In the genomic region with DNA sequence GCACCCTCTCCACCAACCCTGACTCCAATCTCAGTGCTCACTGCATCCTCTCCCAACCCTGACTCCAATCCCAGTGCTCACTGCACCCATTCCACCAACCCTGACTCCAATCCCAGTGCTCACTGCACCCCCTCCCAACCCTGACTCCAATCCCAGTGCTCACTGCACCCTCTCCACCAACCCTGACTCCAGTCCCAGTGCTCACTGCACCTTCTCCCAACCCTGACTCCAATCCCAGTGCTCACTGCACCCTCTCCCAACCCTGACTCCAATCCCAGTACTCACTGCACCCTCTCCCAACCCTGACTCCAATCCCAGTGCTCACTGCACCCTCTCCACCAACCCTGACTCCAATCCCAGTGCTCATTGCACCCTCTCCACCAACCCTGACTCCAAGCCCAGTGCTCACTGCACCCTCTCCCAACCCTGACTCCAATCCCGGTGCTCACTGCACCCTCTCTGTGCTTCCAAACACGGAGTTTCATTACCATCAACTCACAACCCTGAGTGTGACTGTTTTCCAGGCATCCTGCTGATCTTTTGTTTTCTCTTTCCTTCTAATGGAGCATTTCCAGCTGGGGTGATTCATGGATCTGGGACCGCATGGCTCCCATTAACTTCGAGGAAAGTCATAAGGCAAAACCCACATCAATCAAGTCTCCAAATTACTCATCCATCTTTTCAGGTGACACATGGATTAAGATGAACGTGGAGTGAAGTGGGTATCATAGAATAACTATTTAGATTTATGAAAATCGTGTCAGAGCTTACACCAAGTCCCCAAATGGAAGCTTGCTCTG, we compare ENCODE assay signal across 8 cellular contexts.
DNase-seq lines count a peak whose midpoint lies in the region; ATAC-seq, FAIRE-seq and TF ChIP-seq lines count a peak whose summit lies in the region.
"Not testable (repeated sequence)": the region's sequence is repeated elsewhere in the genome, so short reads cannot be mapped to it uniquely, and the experiment has no call there.

No MANE protein-coding gene starts in this region.

- not testable (repeated sequence) for H3K9ac ChIP-seq in H9 (ENCODE audit: extremely low read depth, insufficient read length, low read length); SK-N-MC (ENCODE audit: insufficient read length); GM12878 (ENCODE audit: control insufficient read depth, insufficient read depth, low read length); fibroblast of lung (ENCODE audit: insufficient read depth, low read length)

- H3K27me3 Mint-ChIP-seq in CD4-positive, CD25-positive, alpha-beta regulatory T cell; H9 (ENCODE audit: low read depth): not testable (repeated sequence)

- H3T11ph ChIP-seq in H9 (ENCODE audit: low read length): not testable (repeated sequence)

- TF ChIP-seq RAD21 in GM12878 (IDR thresholded peaks at IDR 0.05; ENCODE audit: insufficient read depth, low read depth, low read length): not testable (repeated sequence)

- not testable (repeated sequence) for H3K4me1 Mint-ChIP-seq in CD4-positive, CD25-positive, alpha-beta regulatory T cell
- peaks cover 22 to 35% of the 10 kb centered on the region in 2 experiments for H3K4me1 Mint-ChIP-seq in H9

- SMC1A ChIA-PET in GM12878 (lab: Charles Lee; ENCODE audit: uncharacterized antibody, unreplicated experiment): interaction anchor here (1.0 kb wide), 1 partner anchor 9 kb away, joined by 3 read pairs; no protein-coding TSS in a partner anchor

- not testable (repeated sequence) for TF ChIP-seq CTCF in H9 (conservative IDR thresholded peaks at IDR 0.05); GM12878 (IDR thresholded peaks at IDR 0.05 in 2 of 3, conservative IDR thresholded peaks at IDR 0.05 in 1 of 3; ENCODE audit: control insufficient read depth in 2 of 3, extremely low read depth in 1 of 3, insufficient read depth in 1 of 3, low read depth in 3 of 3, low read length in 3 of 3); fibroblast of lung (conservative IDR thresholded peaks at IDR 0.05 in 1 of 2, IDR thresholded peaks at IDR 0.05 in 1 of 2; ENCODE audit: low read depth in 1 of 2, low read length in 2 of 2); lung (IDR thresholded peaks at IDR 0.05; ENCODE audit: control extremely low read depth, extremely low read depth)

- POLR2A ChIA-PET in GM12878 (lab: Charles Lee): not testable (repeated sequence)

- H4K91ac ChIP-seq in H9 (ENCODE audit: insufficient read length, low read depth, low read length): not testable (repeated sequence)

- not testable (repeated sequence) for TF ChIP-seq POLR2A in GM12878 (IDR thresholded peaks at IDR 0.05; ENCODE audit: low read depth, low read length)

- H2BK20ac ChIP-seq in H9 (ENCODE audit: low read depth, low read length, poor library complexity, severe bottlenecking): not testable (repeated sequence)

- not testable (repeated sequence) for FAIRE-seq in GM12878 (lab: Jason Lieb, UNC)

- not testable (repeated sequence) for H3K9me3 ChIP-seq in CD4-positive, CD25-positive, alpha-beta regulatory T cell (ENCODE audit: control insufficient read depth in 2 of 2, low read length in 2 of 2); H9 (ENCODE audit: control insufficient read depth, low read depth, low read length); SK-N-MC (ENCODE audit: low read depth, low read length); GM12878 (replicated peaks; ENCODE audit: control insufficient read depth, insufficient read depth, low read length); fibroblast of lung (ENCODE audit: control insufficient read depth, insufficient read depth, low read depth, low read length); lung (ENCODE audit: control insufficient read depth in 2 of 2, insufficient read depth in 1 of 2, low read length in 1 of 2)

- not testable (repeated sequence) for H4K8ac ChIP-seq in H9 (replicated peaks; ENCODE audit: insufficient read length, low read depth, low read length)

- not testable (repeated sequence) for H3K27me3 ChIP-seq in CD4-positive, CD25-positive, alpha-beta regulatory T cell (ENCODE audit: control insufficient read depth, insufficient read depth, low read length); H9 (ENCODE audit: insufficient read depth, low read length); GM12878 (replicated peaks in 1 of 2; ENCODE audit: control insufficient read depth in 2 of 2, insufficient read depth in 2 of 2, low read length in 1 of 2); fibroblast of lung (ENCODE audit: control insufficient read depth, insufficient read depth, low read length); lung (ENCODE audit: control insufficient read depth, insufficient read depth)

- BruUV-seq in GM12878 (replicated peaks; lab: Mats Ljungman, UMichigan): not testable (repeated sequence)

- not testable (repeated sequence) for H3K4me3 ChIP-seq in CD4-positive, CD25-positive, alpha-beta regulatory T cell (ENCODE audit: low read depth, low read length); SK-N-MC; GM12878; fibroblast of lung (replicated peaks in 1 of 4; ENCODE audit: control extremely low read depth in 1 of 4, insufficient read depth in 1 of 4, low read depth in 3 of 4, low read length in 4 of 4); lung

- intact Hi-C loops in GM12878 (cut with micrococcal nuclease; ENCODE audit: unreplicated experiment): not testable (repeated sequence)

- peak in 2 of 3 donors; percentile 5 to 28 for DNase-seq in CD4-positive, CD25-positive, alpha-beta regulatory T cell
- DNase-seq in H9; SK-N-MC (ENCODE audit: low read depth, low spot score); GM12878 (ENCODE audit: low read depth, low spot score): not testable (repeated sequence)
- DNase-seq in M059J (ENCODE audit: low read depth) (peak; percentile 95), fibroblast of lung (ENCODE audit: low read depth in 2 of 2) (peak; percentile 51 to 84), lung (ENCODE audit: low spot score) (peak; percentile 9), stromal cell of bone marrow (ENCODE audit: low read depth) (peak; percentile 91)

- RAD21 ChIA-PET in GM12878 (lab: Charles Lee; ENCODE audit: unreplicated experiment): not testable (repeated sequence)

- not testable (repeated sequence) for H4K5ac ChIP-seq in H9 (ENCODE audit: insufficient read length, low read depth, low read length)

- H3K4me3 Mint-ChIP-seq in CD4-positive, CD25-positive, alpha-beta regulatory T cell: not testable (repeated sequence)
- peak overlapping the region in 1 of 2 experiments; percentile 11; a peak in 2 of 5 replicates for H3K4me3 Mint-ChIP-seq in H9

- CTCF ChIA-PET in GM12878 (lab: Yijun Ruan, JAX): interaction anchor here (0.7 kb wide), 1 partner anchor 17 kb away, joined by 3 read pairs; no protein-coding TSS in a partner anchor

- not testable (repeated sequence) for H2BK12ac ChIP-seq in H9 (ENCODE audit: insufficient read length, low read depth, low read length)

- H3K23ac ChIP-seq in H9 (ENCODE audit: insufficient read length, low read depth, low read length): not testable (repeated sequence)

- H3K4me1 ChIP-seq in CD4-positive, CD25-positive, alpha-beta regulatory T cell (ENCODE audit: control insufficient read depth, insufficient read depth, low read length, poor library complexity, severe bottlenecking); H9 (ENCODE audit: insufficient read depth, low read length); GM12878 (ENCODE audit: control insufficient read depth, insufficient read depth, low read length); fibroblast of lung (ENCODE audit: control insufficient read depth, extremely low read depth, insufficient read depth, low read length); lung (ENCODE audit: control insufficient read depth in 2 of 2, insufficient read depth in 2 of 2, low read length in 2 of 2): not testable (repeated sequence)

- H2BK120ac ChIP-seq in H9 (ENCODE audit: low read depth, low read length, poor library complexity, severe bottlenecking): not testable (repeated sequence)

- no CpG with 5 or more reads among the region's 6 CpGs for WGBS in H9 (ENCODE audit: extremely low coverage, insufficient read length, low lambda C conversion rate)
- 5% methylated on average over 6 of the region's 6 CpGs for WGBS in GM12878 (ENCODE audit: insufficient coverage, insufficient replicate concordance, low lambda C conversion rate, missing lambda C conversion rate)
- 51 to 66% methylated on average over 6 of the region's 6 CpGs for WGBS in lung, 2 donors

- not testable (repeated sequence) for H3K23me2 ChIP-seq in H9 (ENCODE audit: insufficient read length, low read depth, low read length, poor library complexity, severe bottlenecking)

- in situ Hi-C loops in GM12878 (cut with MboI): not testable (repeated sequence)

- TF ChIP-seq EP300 in GM12878 (IDR thresholded peaks at IDR 0.05; ENCODE audit: borderline replicate concordance in 1 of 2, control insufficient read depth in 1 of 2, low read depth in 2 of 2, low read length in 2 of 2): not testable (repeated sequence)

- not testable (repeated sequence) for H3K56ac ChIP-seq in H9 (ENCODE audit: insufficient read length, low read depth, low read length)

- H3K27ac ChIP-seq in CD4-positive, CD25-positive, alpha-beta regulatory T cell (ENCODE audit: insufficient read depth, low read length, poor library complexity, severe bottlenecking); H9 (ENCODE audit: insufficient read length, low read depth, low read length); GM12878 (ENCODE audit: control insufficient read depth, insufficient read depth); fibroblast of lung (ENCODE audit: insufficient read depth, low read length); lung (ENCODE audit: low read depth in 1 of 2, low read length in 1 of 2): not testable (repeated sequence)
- H3K27ac ChIP-seq in SK-N-MC: peak overlapping the region; percentile 67; the same call in 1 of the 2 replicates

- not testable (repeated sequence) for ATAC-seq in CD4-positive, CD25-positive, alpha-beta regulatory T cell (ENCODE audit: low read depth in 2 of 2); GM12878; lung (ENCODE audit: insufficient read depth, low FRiP score)

- not testable (repeated sequence) for H2AFZ ChIP-seq in H9 (ENCODE audit: low read length); GM12878 (ENCODE audit: control insufficient read depth, low read depth, low read length); fibroblast of lung (ENCODE audit: low read length)

- not testable (repeated sequence) for H3K36me3 Mint-ChIP-seq in CD4-positive, CD25-positive, alpha-beta regulatory T cell; H9 (ENCODE audit: insufficient read depth in 1 of 3, low read depth in 3 of 3)

- not testable (repeated sequence) for H3K79me2 ChIP-seq in H9 (ENCODE audit: insufficient read depth, low read length); GM12878 (ENCODE audit: control insufficient read depth, insufficient read depth, low read length); fibroblast of lung (ENCODE audit: control insufficient read depth, insufficient read depth, low read length)

- H3K14ac ChIP-seq in H9 (ENCODE audit: insufficient read depth, low read length): not testable (repeated sequence)

- H2AK5ac ChIP-seq in H9 (ENCODE audit: insufficient read length, low read length): not testable (repeated sequence)

- H4K20me1 ChIP-seq in H9 (ENCODE audit: control insufficient read depth, insufficient read depth, insufficient read length); GM12878 (ENCODE audit: control insufficient read depth, insufficient read depth); fibroblast of lung (ENCODE audit: control insufficient read depth, extremely low read depth, insufficient read depth, low read length): not testable (repeated sequence)

- H3K18ac ChIP-seq in H9 (ENCODE audit: insufficient read length, low read depth, low read length): not testable (repeated sequence)

- not testable (repeated sequence) for H3K9me3 Mint-ChIP-seq in CD4-positive, CD25-positive, alpha-beta regulatory T cell; H9

- H3K4ac ChIP-seq in H9 (ENCODE audit: low read depth, low read length): not testable (repeated sequence)

- H2BK15ac ChIP-seq in H9 (ENCODE audit: low read depth, low read length): not testable (repeated sequence)

- H3K36me3 ChIP-seq in CD4-positive, CD25-positive, alpha-beta regulatory T cell (ENCODE audit: control insufficient read depth, insufficient read depth, low read length); SK-N-MC (ENCODE audit: insufficient read depth, low read length); GM12878 (ENCODE audit: control insufficient read depth in 2 of 2, insufficient read depth in 2 of 2, low read length in 1 of 2); fibroblast of lung (ENCODE audit: control insufficient read depth, insufficient read depth, low read length); lung (ENCODE audit: control insufficient read depth in 2 of 2, insufficient read depth in 2 of 2, low read length in 2 of 2): not testable (repeated sequence)

- H3K27ac Mint-ChIP-seq in CD4-positive, CD25-positive, alpha-beta regulatory T cell: not testable (repeated sequence)
- H3K27ac Mint-ChIP-seq in H9: peak overlapping the region in 2 of 3 experiments; percentile 29 to 68; a peak in 4 of 7 replicates

- not testable (repeated sequence) for H3K4me2 ChIP-seq in H9 (ENCODE audit: insufficient read depth, insufficient read length, low read length); GM12878 (ENCODE audit: control insufficient read depth, insufficient read depth)
- H3K4me2 ChIP-seq in fibroblast of lung (ENCODE audit: extremely low read depth, insufficient read depth, low read length): peak overlapping the region; percentile 52

- not testable (repeated sequence) for H2BK5ac ChIP-seq in H9 (ENCODE audit: insufficient read length, low read length)

- not testable (repeated sequence) for H3K79me1 ChIP-seq in H9 (ENCODE audit: insufficient read depth, low read depth, low read length, poor library complexity, severe bottlenecking)
